12 cellular contexts compared by ENCODE assay signal in the genomic region with DNA sequence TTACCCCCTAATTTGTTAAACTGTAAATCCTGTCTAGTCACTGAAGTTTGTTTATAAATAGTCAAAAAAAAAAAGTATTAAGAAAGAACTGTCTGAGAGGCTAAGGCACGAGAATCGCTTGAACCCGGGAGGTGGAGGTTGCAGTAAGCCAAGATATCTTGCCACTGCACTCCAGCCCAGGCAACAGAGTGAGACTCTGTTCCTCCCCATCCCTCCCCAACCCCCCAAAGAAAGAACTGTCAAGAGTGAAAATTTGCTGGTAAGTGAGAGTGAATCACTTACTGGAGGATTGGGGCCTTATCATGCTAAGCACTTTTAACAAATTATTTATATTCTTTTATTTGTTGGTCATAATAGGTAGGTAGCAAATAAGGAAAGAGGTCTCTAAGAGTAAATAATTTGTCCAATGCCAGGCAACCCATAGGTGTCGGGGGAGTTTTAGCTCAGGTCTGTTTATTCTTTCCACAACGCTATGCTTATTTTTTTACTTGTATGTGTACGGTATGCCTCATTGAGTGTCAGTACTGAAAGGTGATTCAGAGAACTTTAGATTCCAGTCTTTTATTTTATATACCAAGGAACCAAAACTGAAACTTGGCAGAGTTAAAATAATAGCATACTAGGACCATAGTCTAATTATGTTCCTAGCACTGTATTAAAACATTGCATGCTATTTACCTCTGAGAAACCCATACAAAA. TPM values are rescaled to one million over a fixed set of nuclear protein-coding genes. Genes with fewer than 3 reads are reported as not detected.
DNase-seq lines count a peak whose midpoint lies in the region; ATAC-seq and TF ChIP-seq lines count a peak whose summit lies in the region.
"Had no signal": no experiment of that assay in that cellular context is flagged by ENCODE, and none has a peak within 500 bp of the region (broad histone marks: within the 10 kb centered on the region; RNA-seq: fewer than 3 reads in every experiment).

No MANE protein-coding gene starts in this region.

- H3K27me3 ChIP-seq in KMS-11 (ENCODE audit: insufficient read depth, low read depth) = no peaks in the 10 kb centered on the region

- peak overlapping the region; percentile 18 for H3K27ac Mint-ChIP-seq in activated CD8-positive, alpha-beta memory T cell treated with anti-CD3 and anti-CD28 coated beads, Interleukin-2, amount 10 ng/mL, durations not matched to agents 7 days and 5 days
- H3K27ac Mint-ChIP-seq in activated T-helper 1 cell treated with anti-CD3 and anti-CD28 coated beads, Interleukin-12 subunit alpha, Interleukin-12 subunit beta, Interleukin-2, Interleukin-4 antibody, amounts not matched to agents 30 ng/mL and 10 ng/mL and 1 ng/mL, durations not matched to agents 14 hours and 24 hours and 36 hours = peak overlapping the region; percentile 13
- no peak overlapping the region for H3K27ac Mint-ChIP-seq in stimulated activated effector memory CD8-positive, alpha-beta T cell treated with anti-CD3 and anti-CD28 coated beads, Interleukin-12 subunit alpha, Interleukin-12 subunit beta, amount 100 ng/mL, for 72 hours
- H3K27ac Mint-ChIP-seq: immature natural killer cell, neural progenitor cell had no signal

- H3K4me2 ChIP-seq in KMS-11 = peak overlapping the region; percentile 96

- peaks cover 27% of the 10 kb centered on the region for H3K4me1 Mint-ChIP-seq in activated CD8-positive, alpha-beta memory T cell treated with anti-CD3 and anti-CD28 coated beads, Interleukin-2, amount 10 ng/mL, durations not matched to agents 7 days and 5 days
- H3K4me1 Mint-ChIP-seq in activated T-helper 1 cell treated with anti-CD3 and anti-CD28 coated beads, Interleukin-12 subunit alpha, Interleukin-12 subunit beta, Interleukin-2, Interleukin-4 antibody, amounts not matched to agents 30 ng/mL and 10 ng/mL and 1 ng/mL, durations not matched to agents 14 hours and 24 hours and 36 hours (ENCODE audit: low read depth) = peaks cover 42% of the 10 kb centered on the region
- peaks cover 29% of the 10 kb centered on the region for H3K4me1 Mint-ChIP-seq in stimulated activated effector memory CD8-positive, alpha-beta T cell treated with anti-CD3 and anti-CD28 coated beads, Interleukin-12 subunit alpha, Interleukin-12 subunit beta, amount 100 ng/mL, for 72 hours

- intact Hi-C loops in activated T-helper 1 cell treated with anti-CD3 and anti-CD28 coated beads, Interleukin-12 subunit alpha, Interleukin-12 subunit beta, Interleukin-2, Interleukin-4 antibody, amounts not matched to agents 30 ng/mL and 10 ng/mL and 1 ng/mL, durations not matched to agents 14 hours and 24 hours and 36 hours (cut with micrococcal nuclease) = loop anchor here (5.0 kb wide), 1 partner anchor 319 kb away; a partner anchor contains a TSS

- peaks cover 6% of the 10 kb centered on the region; the same call in 1 of the 2 replicates for H3K36me3 ChIP-seq in KMS-11 (ENCODE audit: insufficient read depth)
- H3K36me3 ChIP-seq: neural progenitor cell had no signal

- peaks cover 2% of the 10 kb centered on the region for H3K27me3 Mint-ChIP-seq in activated CD8-positive, alpha-beta memory T cell treated with anti-CD3 and anti-CD28 coated beads, Interleukin-2, amount 10 ng/mL, durations not matched to agents 7 days and 5 days
- no peaks in the 10 kb centered on the region for H3K27me3 Mint-ChIP-seq in activated T-helper 1 cell treated with anti-CD3 and anti-CD28 coated beads, Interleukin-12 subunit alpha, Interleukin-12 subunit beta, Interleukin-2, Interleukin-4 antibody, amounts not matched to agents 30 ng/mL and 10 ng/mL and 1 ng/mL, durations not matched to agents 14 hours and 24 hours and 36 hours (ENCODE audit: insufficient read depth)

- no peak overlapping the region for H3K4me3 ChIP-seq in KMS-11 (IDR thresholded peaks at IDR 0.05; ENCODE audit: insufficient read depth, low read depth, low read length)
- H3K4me3 ChIP-seq: neural progenitor cell had no signal

- H3K36me3 Mint-ChIP-seq in activated CD8-positive, alpha-beta memory T cell treated with anti-CD3 and anti-CD28 coated beads, Interleukin-2, amount 10 ng/mL, durations not matched to agents 7 days and 5 days = peaks cover 8% of the 10 kb centered on the region
- peaks cover 5% of the 10 kb centered on the region for H3K36me3 Mint-ChIP-seq in activated T-helper 1 cell treated with anti-CD3 and anti-CD28 coated beads, Interleukin-12 subunit alpha, Interleukin-12 subunit beta, Interleukin-2, Interleukin-4 antibody, amounts not matched to agents 30 ng/mL and 10 ng/mL and 1 ng/mL, durations not matched to agents 14 hours and 24 hours and 36 hours (ENCODE audit: low read depth)
- H3K36me3 Mint-ChIP-seq in stimulated activated effector memory CD8-positive, alpha-beta T cell treated with anti-CD3 and anti-CD28 coated beads, Interleukin-12 subunit alpha, Interleukin-12 subunit beta, amount 100 ng/mL, for 72 hours = peaks cover 13% of the 10 kb centered on the region
- H3K36me3 Mint-ChIP-seq: immature natural killer cell had no signal

- no peak for ATAC-seq in activated CD8-positive, alpha-beta memory T cell treated with anti-CD3 and anti-CD28 coated beads, Interleukin-2, amount 10 ng/mL, durations not matched to agents 7 days and 5 days
- no peak for ATAC-seq in stimulated activated effector memory CD8-positive, alpha-beta T cell treated with anti-CD3 and anti-CD28 coated beads, Interleukin-12 subunit alpha, Interleukin-12 subunit beta, amount 100 ng/mL, for 72 hours

- TF ChIP-seq CTCF in KMS-11 (conservative IDR thresholded peaks at IDR 0.05; ENCODE audit: low read depth, low read length) = no peak

- CTCF ChIA-PET in activated CD8-positive, alpha-beta memory T cell treated with anti-CD3 and anti-CD28 coated beads, Interleukin-2, amount 10 ng/mL, durations not matched to agents 7 days and 5 days (lab: Charles Lee) = no interaction called here

- no peaks in the 10 kb centered on the region for H3K9me3 Mint-ChIP-seq in activated CD8-positive, alpha-beta memory T cell treated with anti-CD3 and anti-CD28 coated beads, Interleukin-2, amount 10 ng/mL, durations not matched to agents 7 days and 5 days (ENCODE audit: low read depth)
- no peaks in the 10 kb centered on the region for H3K9me3 Mint-ChIP-seq in activated T-helper 1 cell treated with anti-CD3 and anti-CD28 coated beads, Interleukin-12 subunit alpha, Interleukin-12 subunit beta, Interleukin-2, Interleukin-4 antibody, amounts not matched to agents 30 ng/mL and 10 ng/mL and 1 ng/mL, durations not matched to agents 14 hours and 24 hours and 36 hours
- no peaks in the 10 kb centered on the region for H3K9me3 Mint-ChIP-seq in stimulated activated effector memory CD8-positive, alpha-beta T cell treated with anti-CD3 and anti-CD28 coated beads, Interleukin-12 subunit alpha, Interleukin-12 subunit beta, amount 100 ng/mL, for 72 hours
- H3K9me3 Mint-ChIP-seq: immature natural killer cell had no signal

- peak overlapping the region; percentile 86 for H3K4me3 Mint-ChIP-seq in activated CD8-positive, alpha-beta memory T cell treated with anti-CD3 and anti-CD28 coated beads, Interleukin-2, amount 10 ng/mL, durations not matched to agents 7 days and 5 days
- peak overlapping the region; percentile 51 for H3K4me3 Mint-ChIP-seq in activated T-helper 1 cell treated with anti-CD3 and anti-CD28 coated beads, Interleukin-12 subunit alpha, Interleukin-12 subunit beta, Interleukin-2, Interleukin-4 antibody, amounts not matched to agents 30 ng/mL and 10 ng/mL and 1 ng/mL, durations not matched to agents 14 hours and 24 hours and 36 hours
- peak overlapping the region; percentile 83 for H3K4me3 Mint-ChIP-seq in stimulated activated effector memory CD8-positive, alpha-beta T cell treated with anti-CD3 and anti-CD28 coated beads, Interleukin-12 subunit alpha, Interleukin-12 subunit beta, amount 100 ng/mL, for 72 hours

- H4K20me1 ChIP-seq in KMS-11 (ENCODE audit: insufficient read depth) = peaks cover 48% of the 10 kb centered on the region

- peaks cover 64% of the 10 kb centered on the region for H3K4me1 ChIP-seq in KMS-11 (ENCODE audit: low read depth, poor library complexity, severe bottlenecking)

- H2AFZ ChIP-seq in KMS-11 (ENCODE audit: low read depth) = no peak overlapping the region
- H2AFZ ChIP-seq: neural progenitor cell had no signal

- DNase-seq in activated CD8-positive, alpha-beta memory T cell treated with anti-CD3 and anti-CD28 coated beads, Interleukin-2, amount 10 ng/mL, durations not matched to agents 7 days and 5 days = no peak
- DNase-seq in activated CD8-positive, alpha-beta memory T cell treated with anti-CD3 and anti-CD28 coated beads, Interleukin-2, amount 50 U/mL, for 4 hours = no peak
- DNase-seq in activated T-helper 1 cell treated with anti-CD3 and anti-CD28 coated beads, Interleukin-12 subunit alpha, Interleukin-12 subunit beta, Interleukin-2, Interleukin-4 antibody, amounts not matched to agents 30 ng/mL and 10 ng/mL and 1 ng/mL, durations not matched to agents 14 hours and 24 hours and 36 hours (ENCODE audit: low spot score) = no peak
- DNase-seq in stimulated activated effector memory CD8-positive, alpha-beta T cell treated with anti-CD3 and anti-CD28 coated beads, Interleukin-12 subunit alpha, Interleukin-12 subunit beta, amount 100 ng/mL, for 72 hours (ENCODE audit: low spot score in 2 of 2) = no peak
- DNase-seq in kidney glomerular epithelial cell (lab: John Stamatoyannopoulos, UW) = no peak
- DNase-seq in NCI-H774 (lab: John Stamatoyannopoulos, UW) = no peak
- no peak for DNase-seq in NCI-H446 treated with DMSO at 0.1 percent for 48 hours (lab: John Stamatoyannopoulos, UW)
- DNase-seq: immature natural killer cell; NCI-H510A; stimulated activated naive CD4-positive, alpha-beta T cell treated with Interleukin-2 at 50 U/mL for 16 hours had no signal

- H3K79me2 ChIP-seq in KMS-11 (ENCODE audit: insufficient read depth, low read depth) = peaks cover 73% of the 10 kb centered on the region

- H3K9ac ChIP-seq in KMS-11 = peak overlapping the region; percentile 92; the same call in 1 of the 2 replicates
- H3K9ac ChIP-seq: neural progenitor cell had no signal

- peak overlapping the region; percentile 84; the same call in 1 of the 2 replicates for H3K27ac ChIP-seq in KMS-11
- H3K27ac ChIP-seq: neural progenitor cell had no signal

RNA-seq across cellular contexts. Expression of a gene that starts 2.5 kb away (rescaled TPM):
- 1 to 10 TPM; 6.9 to 9.3 TPM for total RNA-seq in activated CD8-positive, alpha-beta memory T cell treated with anti-CD3 and anti-CD28 coated beads, Interleukin-2, amount 10 ng/mL, durations not matched to agents 7 days and 5 days
- total RNA-seq in activated T-helper 1 cell treated with anti-CD3 and anti-CD28 coated beads, Interleukin-12 subunit alpha, Interleukin-12 subunit beta, Interleukin-2, Interleukin-4 antibody, amounts not matched to agents 30 ng/mL and 10 ng/mL and 1 ng/mL, durations not matched to agents 14 hours and 24 hours and 36 hours = 16.1 and 17.0 TPM in 2 replicates
